Comparison of ENCODE assay signal across 1 cellular context in the genomic region with DNA sequence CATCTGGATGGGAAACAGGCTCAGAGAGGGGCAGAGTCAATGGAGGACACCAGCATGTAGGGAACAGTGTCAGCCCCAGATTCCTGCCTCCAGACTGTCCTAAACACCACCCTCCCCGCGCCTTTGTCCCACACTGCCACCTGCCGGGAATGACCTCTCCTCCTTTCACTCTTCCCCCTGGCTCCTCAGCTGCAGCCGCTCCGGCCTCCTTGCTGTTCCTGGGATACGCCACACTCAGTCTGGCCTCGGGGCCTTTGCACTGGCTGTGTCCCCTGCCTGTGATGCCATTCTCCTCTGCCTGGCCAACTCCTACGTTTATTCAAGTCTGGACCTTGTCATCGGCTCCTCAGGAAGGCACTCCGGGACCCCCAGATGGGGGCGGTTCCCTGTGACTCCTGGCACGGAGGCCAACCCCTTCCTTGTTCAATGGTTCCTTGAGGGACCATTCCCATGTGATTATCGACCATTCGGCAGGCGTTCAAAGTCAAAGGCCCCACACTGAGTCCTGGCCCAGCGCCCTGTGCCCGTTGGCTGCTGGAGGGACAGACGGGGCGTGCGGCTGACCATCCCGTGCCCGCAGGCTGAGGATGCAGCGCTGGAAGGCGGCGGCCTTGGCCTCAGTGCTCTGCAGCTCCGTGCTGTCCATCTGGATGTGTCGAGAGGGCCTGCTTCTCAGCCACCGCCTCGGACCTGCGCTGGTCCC.
TF ChIP-seq lines count a peak whose summit lies in the region.

No MANE protein-coding gene starts in this region.

TF ChIP-seq in HepG2, 621 proteins besides CTCF, POLR2A, EP300 and RAD21 (continues in another document):
- TF ChIP-seq, protein P1, sequence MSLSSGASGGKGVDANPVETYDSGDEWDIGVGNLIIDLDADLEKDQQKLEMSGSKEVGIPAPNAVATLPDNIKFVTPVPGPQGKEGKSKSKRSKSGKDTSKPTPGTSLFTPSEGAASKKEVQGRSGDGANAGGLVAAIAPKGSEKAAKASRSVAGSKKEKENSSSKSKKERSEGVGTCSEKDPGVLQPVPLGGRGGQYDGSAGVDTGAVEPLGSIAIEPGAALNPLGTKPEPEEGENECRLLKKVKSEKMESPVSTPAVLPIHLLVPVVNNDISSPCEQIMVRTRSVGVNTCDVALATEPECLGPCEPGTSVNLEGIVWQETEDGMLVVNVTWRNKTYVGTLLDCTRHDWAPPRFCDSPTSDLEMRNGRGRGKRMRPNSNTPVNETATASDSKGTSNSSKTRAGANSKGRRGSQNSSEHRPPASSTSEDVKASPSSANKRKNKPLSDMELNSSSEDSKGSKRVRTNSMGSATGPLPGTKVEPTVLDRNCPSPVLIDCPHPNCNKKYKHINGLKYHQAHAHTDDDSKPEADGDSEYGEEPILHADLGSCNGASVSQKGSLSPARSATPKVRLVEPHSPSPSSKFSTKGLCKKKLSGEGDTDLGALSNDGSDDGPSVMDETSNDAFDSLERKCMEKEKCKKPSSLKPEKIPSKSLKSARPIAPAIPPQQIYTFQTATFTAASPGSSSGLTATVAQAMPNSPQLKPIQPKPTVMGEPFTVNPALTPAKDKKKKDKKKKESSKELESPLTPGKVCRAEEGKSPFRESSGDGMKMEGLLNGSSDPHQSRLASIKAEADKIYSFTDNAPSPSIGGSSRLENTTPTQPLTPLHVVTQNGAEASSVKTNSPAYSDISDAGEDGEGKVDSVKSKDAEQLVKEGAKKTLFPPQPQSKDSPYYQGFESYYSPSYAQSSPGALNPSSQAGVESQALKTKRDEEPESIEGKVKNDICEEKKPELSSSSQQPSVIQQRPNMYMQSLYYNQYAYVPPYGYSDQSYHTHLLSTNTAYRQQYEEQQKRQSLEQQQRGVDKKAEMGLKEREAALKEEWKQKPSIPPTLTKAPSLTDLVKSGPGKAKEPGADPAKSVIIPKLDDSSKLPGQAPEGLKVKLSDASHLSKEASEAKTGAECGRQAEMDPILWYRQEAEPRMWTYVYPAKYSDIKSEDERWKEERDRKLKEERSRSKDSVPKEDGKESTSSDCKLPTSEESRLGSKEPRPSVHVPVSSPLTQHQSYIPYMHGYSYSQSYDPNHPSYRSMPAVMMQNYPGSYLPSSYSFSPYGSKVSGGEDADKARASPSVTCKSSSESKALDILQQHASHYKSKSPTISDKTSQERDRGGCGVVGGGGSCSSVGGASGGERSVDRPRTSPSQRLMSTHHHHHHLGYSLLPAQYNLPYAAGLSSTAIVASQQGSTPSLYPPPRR (CRISPR knock-in tag; IDR thresholded peaks at IDR 0.05; ENCODE audit: borderline replicate concordance): no peak
- TF ChIP-seq, protein P2, sequence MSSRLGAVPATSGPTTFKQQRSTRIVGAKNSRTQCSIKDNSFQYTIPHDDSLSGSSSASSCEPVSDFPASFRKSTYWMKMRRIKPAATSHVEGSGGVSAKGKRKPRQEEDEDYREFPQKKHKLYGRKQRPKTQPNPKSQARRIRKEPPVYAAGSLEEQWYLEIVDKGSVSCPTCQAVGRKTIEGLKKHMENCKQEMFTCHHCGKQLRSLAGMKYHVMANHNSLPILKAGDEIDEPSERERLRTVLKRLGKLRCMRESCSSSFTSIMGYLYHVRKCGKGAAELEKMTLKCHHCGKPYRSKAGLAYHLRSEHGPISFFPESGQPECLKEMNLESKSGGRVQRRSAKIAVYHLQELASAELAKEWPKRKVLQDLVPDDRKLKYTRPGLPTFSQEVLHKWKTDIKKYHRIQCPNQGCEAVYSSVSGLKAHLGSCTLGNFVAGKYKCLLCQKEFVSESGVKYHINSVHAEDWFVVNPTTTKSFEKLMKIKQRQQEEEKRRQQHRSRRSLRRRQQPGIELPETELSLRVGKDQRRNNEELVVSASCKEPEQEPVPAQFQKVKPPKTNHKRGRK (CRISPR knock-in tag; IDR thresholded peaks at IDR 0.05): no peak
- TF ChIP-seq HIVEP1 (CRISPR knock-in tag; IDR thresholded peaks at IDR 0.05): peak; percentile 56; the same call in 1 of the 2 replicates
- TF ChIP-seq ZNF317 (CRISPR knock-in tag; IDR thresholded peaks at IDR 0.05): peak; percentile 69; the same call in 1 of the 2 replicates
- TF ChIP-seq, protein P3, sequence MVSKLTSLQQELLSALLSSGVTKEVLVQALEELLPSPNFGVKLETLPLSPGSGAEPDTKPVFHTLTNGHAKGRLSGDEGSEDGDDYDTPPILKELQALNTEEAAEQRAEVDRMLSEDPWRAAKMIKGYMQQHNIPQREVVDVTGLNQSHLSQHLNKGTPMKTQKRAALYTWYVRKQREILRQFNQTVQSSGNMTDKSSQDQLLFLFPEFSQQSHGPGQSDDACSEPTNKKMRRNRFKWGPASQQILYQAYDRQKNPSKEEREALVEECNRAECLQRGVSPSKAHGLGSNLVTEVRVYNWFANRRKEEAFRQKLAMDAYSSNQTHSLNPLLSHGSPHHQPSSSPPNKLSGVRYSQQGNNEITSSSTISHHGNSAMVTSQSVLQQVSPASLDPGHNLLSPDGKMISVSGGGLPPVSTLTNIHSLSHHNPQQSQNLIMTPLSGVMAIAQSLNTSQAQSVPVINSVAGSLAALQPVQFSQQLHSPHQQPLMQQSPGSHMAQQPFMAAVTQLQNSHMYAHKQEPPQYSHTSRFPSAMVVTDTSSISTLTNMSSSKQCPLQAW (CRISPR knock-in tag; IDR thresholded peaks at IDR 0.05): no peak
- TF ChIP-seq XRCC5 (optimal IDR thresholded peaks at IDR 0.05; ENCODE audit: low read length): peak; percentile 78
- peak; percentile 52; the same call in 1 of the 2 replicates for TF ChIP-seq SMC3 (IDR thresholded peaks at IDR 0.05; ENCODE audit: low read length)
- TF ChIP-seq, protein P4, sequence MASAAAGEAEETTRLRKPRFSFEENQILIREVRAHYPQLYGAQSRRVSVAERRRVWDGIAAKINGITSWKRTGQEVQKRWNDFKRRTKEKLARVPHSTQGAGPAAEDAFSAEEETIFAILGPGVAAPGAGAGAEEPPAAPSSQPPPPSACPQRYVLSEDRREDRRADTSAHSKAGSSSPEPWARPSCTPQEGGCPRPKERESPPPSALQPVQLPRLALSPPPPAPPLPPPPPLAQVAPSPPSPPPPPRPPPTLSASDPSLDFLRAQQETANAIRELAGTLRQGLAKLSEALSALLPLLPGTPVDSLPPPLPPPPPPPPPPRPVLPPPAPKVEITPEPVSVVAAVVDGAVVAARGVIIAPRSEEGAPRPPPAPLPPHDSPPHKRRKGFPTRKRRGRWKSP (CRISPR knock-in tag; IDR thresholded peaks at IDR 0.05): no peak
- TF ChIP-seq MAZ (IDR thresholded peaks at IDR 0.05; ENCODE audit: borderline replicate concordance, low read depth, low read length): peak; percentile 33; the same call in 1 of the 2 replicates
- no peak for TF ChIP-seq MAZ (CRISPR knock-in tag; IDR thresholded peaks at IDR 0.05; ENCODE audit: low read depth)
- TF ChIP-seq, protein P5, sequence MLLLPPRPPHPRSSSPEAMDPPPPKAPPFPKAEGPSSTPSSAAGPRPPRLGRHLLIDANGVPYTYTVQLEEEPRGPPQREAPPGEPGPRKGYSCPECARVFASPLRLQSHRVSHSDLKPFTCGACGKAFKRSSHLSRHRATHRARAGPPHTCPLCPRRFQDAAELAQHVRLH (CRISPR knock-in tag; IDR thresholded peaks at IDR 0.05; ENCODE audit: borderline replicate concordance, low read depth): no peak
- no peak for TF ChIP-seq MED13 (CRISPR knock-in tag; IDR thresholded peaks at IDR 0.05)
- TF ChIP-seq MYNN (CRISPR knock-in tag; IDR thresholded peaks at IDR 0.05; ENCODE audit: low read depth): no peak
- no peak for TF ChIP-seq FOXP1 (IDR thresholded peaks at IDR 0.05)
- no peak for TF ChIP-seq FOXP1 (CRISPR knock-in tag; IDR thresholded peaks at IDR 0.05)
- TF ChIP-seq, protein P6, sequence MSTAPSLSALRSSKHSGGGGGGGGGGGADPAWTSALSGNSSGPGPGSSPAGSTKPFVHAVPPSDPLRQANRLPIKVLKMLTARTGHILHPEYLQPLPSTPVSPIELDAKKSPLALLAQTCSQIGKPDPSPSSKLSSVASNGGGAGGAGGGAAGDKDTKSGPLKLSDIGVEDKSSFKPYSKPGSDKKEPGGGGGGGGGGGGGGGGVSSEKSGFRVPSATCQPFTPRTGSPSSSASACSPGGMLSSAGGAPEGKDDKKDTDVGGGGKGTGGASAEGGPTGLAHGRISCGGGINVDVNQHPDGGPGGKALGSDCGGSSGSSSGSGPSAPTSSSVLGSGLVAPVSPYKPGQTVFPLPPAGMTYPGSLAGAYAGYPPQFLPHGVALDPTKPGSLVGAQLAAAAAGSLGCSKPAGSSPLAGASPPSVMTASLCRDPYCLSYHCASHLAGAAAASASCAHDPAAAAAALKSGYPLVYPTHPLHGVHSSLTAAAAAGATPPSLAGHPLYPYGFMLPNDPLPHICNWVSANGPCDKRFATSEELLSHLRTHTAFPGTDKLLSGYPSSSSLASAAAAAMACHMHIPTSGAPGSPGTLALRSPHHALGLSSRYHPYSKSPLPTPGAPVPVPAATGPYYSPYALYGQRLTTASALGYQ (CRISPR knock-in tag; IDR thresholded peaks at IDR 0.05): no peak
- TF ChIP-seq, protein P7, sequence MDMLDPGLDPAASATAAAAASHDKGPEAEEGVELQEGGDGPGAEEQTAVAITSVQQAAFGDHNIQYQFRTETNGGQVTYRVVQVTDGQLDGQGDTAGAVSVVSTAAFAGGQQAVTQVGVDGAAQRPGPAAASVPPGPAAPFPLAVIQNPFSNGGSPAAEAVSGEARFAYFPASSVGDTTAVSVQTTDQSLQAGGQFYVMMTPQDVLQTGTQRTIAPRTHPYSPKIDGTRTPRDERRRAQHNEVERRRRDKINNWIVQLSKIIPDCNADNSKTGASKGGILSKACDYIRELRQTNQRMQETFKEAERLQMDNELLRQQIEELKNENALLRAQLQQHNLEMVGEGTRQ (IDR thresholded peaks at IDR 0.05; ENCODE audit: low read depth, low read length): no peak
- TF ChIP-seq, protein P7 (CRISPR knock-in tag; IDR thresholded peaks at IDR 0.05; ENCODE audit: borderline replicate concordance): no peak
- TF ChIP-seq HDAC6 (IDR thresholded peaks at IDR 0.05; ENCODE audit: low read depth, low read length): no peak
- no peak for TF ChIP-seq EZH2 (conservative IDR thresholded peaks at IDR 0.05; ENCODE audit: low read depth, low read length)
- no peak for TF ChIP-seq RFX1 (IDR thresholded peaks at IDR 0.05)
- no peak for TF ChIP-seq ZNF724P (CRISPR knock-in tag; IDR thresholded peaks at IDR 0.05; ENCODE audit: borderline replicate concordance)
- TF ChIP-seq RXRA (CRISPR knock-in tag; IDR thresholded peaks at IDR 0.05): peak; percentile 21; the same call in 1 of the 2 replicates
- no peak for TF ChIP-seq ZNF790 (CRISPR knock-in tag; IDR thresholded peaks at IDR 0.05; ENCODE audit: borderline replicate concordance)
- TF ChIP-seq, protein P8, sequence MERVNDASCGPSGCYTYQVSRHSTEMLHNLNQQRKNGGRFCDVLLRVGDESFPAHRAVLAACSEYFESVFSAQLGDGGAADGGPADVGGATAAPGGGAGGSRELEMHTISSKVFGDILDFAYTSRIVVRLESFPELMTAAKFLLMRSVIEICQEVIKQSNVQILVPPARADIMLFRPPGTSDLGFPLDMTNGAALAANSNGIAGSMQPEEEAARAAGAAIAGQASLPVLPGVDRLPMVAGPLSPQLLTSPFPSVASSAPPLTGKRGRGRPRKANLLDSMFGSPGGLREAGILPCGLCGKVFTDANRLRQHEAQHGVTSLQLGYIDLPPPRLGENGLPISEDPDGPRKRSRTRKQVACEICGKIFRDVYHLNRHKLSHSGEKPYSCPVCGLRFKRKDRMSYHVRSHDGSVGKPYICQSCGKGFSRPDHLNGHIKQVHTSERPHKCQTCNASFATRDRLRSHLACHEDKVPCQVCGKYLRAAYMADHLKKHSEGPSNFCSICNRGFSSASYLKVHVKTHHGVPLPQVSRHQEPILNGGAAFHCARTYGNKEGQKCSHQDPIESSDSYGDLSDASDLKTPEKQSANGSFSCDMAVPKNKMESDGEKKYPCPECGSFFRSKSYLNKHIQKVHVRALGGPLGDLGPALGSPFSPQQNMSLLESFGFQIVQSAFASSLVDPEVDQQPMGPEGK (CRISPR knock-in tag; IDR thresholded peaks at IDR 0.05): peak; percentile 38
- 0 out of 2 replicates have a peak, but pooled peaks have one; percentile 46 for TF ChIP-seq ZBTB38 (CRISPR knock-in tag; IDR thresholded peaks at IDR 0.05)
- TF ChIP-seq ZNF333 (CRISPR knock-in tag; IDR thresholded peaks at IDR 0.05; ENCODE audit: borderline replicate concordance): 0 out of 2 replicates have a peak, but pooled peaks have one; percentile 72
- peak; percentile 60 for TF ChIP-seq ZMYM3 (CRISPR knock-in tag; IDR thresholded peaks at IDR 0.05)
- TF ChIP-seq, protein P9, sequence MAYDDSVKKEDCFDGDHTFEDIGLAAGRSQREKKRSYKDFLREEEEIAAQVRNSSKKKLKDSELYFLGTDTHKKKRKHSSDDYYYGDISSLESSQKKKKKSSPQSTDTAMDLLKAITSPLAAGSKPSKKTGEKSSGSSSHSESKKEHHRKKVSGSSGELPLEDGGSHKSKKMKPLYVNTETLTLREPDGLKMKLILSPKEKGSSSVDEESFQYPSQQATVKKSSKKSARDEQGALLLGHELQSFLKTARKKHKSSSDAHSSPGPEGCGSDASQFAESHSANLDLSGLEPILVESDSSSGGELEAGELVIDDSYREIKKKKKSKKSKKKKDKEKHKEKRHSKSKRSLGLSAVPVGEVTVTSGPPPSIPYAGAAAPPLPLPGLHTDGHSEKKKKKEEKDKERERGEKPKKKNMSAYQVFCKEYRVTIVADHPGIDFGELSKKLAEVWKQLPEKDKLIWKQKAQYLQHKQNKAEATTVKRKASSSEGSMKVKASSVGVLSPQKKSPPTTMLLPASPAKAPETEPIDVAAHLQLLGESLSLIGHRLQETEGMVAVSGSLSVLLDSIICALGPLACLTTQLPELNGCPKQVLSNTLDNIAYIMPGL (CRISPR knock-in tag; IDR thresholded peaks at IDR 0.05; ENCODE audit: borderline replicate concordance in 1 of 2, low read depth in 1 of 2): peak in 1 of 2 experiments; percentile 36; a peak in 1 of 4 replicates
- TF ChIP-seq ELF3 (CRISPR knock-in tag; IDR thresholded peaks at IDR 0.05): 0 out of 2 replicates have a peak, but pooled peaks have one; percentile 16
- TF ChIP-seq, protein P10, sequence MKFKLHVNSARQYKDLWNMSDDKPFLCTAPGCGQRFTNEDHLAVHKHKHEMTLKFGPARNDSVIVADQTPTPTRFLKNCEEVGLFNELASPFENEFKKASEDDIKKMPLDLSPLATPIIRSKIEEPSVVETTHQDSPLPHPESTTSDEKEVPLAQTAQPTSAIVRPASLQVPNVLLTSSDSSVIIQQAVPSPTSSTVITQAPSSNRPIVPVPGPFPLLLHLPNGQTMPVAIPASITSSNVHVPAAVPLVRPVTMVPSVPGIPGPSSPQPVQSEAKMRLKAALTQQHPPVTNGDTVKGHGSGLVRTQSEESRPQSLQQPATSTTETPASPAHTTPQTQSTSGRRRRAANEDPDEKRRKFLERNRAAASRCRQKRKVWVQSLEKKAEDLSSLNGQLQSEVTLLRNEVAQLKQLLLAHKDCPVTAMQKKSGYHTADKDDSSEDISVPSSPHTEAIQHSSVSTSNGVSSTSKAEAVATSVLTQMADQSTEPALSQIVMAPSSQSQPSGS (CRISPR knock-in tag; IDR thresholded peaks at IDR 0.05): no peak
- no peak for TF ChIP-seq ZSCAN9 (CRISPR knock-in tag; IDR thresholded peaks at IDR 0.05; ENCODE audit: borderline replicate concordance)
- TF ChIP-seq ZKSCAN8 (CRISPR knock-in tag; IDR thresholded peaks at IDR 0.05; ENCODE audit: borderline replicate concordance): 0 out of 2 replicates have a peak, but pooled peaks have one; percentile 25
